8 cellular contexts compared by ENCODE assay signal in the genomic region with DNA sequence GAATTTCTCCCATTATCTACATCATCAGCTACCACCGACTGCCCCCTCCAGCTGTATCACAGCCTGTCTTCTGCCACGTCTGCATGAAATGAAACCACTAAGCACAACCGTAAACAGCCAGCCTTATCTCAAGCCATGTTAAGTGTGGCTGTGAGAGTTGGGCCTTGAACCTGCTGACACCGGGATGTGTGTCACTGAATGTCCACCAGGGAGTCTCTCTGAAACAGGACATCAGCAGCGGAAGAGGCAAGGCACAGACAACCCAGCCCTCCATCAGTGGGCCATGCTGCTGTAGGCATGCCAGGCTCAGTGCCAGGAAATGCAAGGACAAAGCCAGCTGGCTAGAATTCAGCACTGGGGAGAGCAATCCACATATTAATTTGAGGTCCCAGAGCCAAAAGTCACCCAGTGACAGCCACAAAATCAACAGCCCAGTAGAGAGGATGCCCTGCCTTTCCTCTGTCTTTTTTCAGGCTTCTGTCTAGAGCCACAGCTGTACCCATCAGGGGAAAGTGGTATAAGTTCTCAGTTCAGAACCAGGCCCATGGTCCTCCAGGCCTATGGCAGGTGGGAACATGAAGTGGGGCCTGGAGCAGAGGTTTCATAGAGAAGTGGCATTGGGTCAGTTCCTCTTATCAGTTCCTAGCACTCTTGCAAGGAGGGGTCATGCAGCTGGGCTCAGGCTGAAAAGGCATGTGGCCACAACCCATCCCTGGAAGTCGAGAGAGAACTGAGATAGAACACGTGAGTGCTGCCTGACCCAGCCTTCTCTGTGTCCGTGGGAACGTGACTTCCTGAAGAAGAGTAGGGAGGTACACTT.
DNase-seq lines count a peak whose midpoint lies in the region; ATAC-seq and TF ChIP-seq lines count a peak whose summit lies in the region.

No MANE protein-coding gene starts in this region.

- intact Hi-C loops in body of pancreas (cut with DNase I) (no loop called here), esophagus muscularis mucosa (cut with DNase I) (no loop called here)

- H3K9me3 Mint-ChIP-seq in activated T-helper 17 cell treated with anti-CD3 and anti-CD28 coated beads, Interleukin-2, amount 50 U/mL, for 72 hours: no peaks in the 10 kb centered on the region

- no peaks in the 10 kb centered on the region for H3K79me1 ChIP-seq in mesendoderm (ENCODE audit: low read length)

- H3K36me3 ChIP-seq in body of pancreas (replicated peaks in 1 of 2; ENCODE audit: insufficient read depth in 1 of 2, low read depth in 2 of 2) (no peaks in the 10 kb centered on the region), mesendoderm (ENCODE audit: control insufficient read depth, insufficient read depth, low read length) (no peaks in the 10 kb centered on the region), esophagus muscularis mucosa (no peaks in the 10 kb centered on the region)

- H3K4me3 ChIP-seq in body of pancreas: no peak overlapping the region
- H3K4me3 ChIP-seq in mesendoderm (ENCODE audit: low read length): no peak overlapping the region
- H3K4me3 ChIP-seq in esophagus muscularis mucosa: no peak overlapping the region

- no peaks in the 10 kb centered on the region for H3K27me3 ChIP-seq in body of pancreas
- H3K27me3 ChIP-seq in mesendoderm (ENCODE audit: insufficient read depth, low read length, poor library complexity): no peaks in the 10 kb centered on the region
- H3K27me3 ChIP-seq in esophagus muscularis mucosa: no peaks in the 10 kb centered on the region

- TF ChIP-seq CTCF in body of pancreas (IDR thresholded peaks at IDR 0.05): no peak
- no peak for TF ChIP-seq CTCF in esophagus muscularis mucosa (IDR thresholded peaks at IDR 0.05)

- H3K9me3 ChIP-seq in body of pancreas (no peaks in the 10 kb centered on the region), esophagus muscularis mucosa (no peaks in the 10 kb centered on the region)

- no peak overlapping the region for H3K4me2 ChIP-seq in mesendoderm (ENCODE audit: low read length)

- no peak overlapping the region for H3K27ac Mint-ChIP-seq in activated T-helper 17 cell treated with anti-CD3 and anti-CD28 coated beads, Interleukin-2, amount 50 U/mL, for 72 hours

- H2BK15ac ChIP-seq in mesendoderm (replicated peaks; ENCODE audit: low read depth): no peak overlapping the region

- H3K79me2 ChIP-seq in mesendoderm (ENCODE audit: control insufficient read depth, insufficient read depth, low read length): no peaks in the 10 kb centered on the region

- no peak for TF ChIP-seq EP300 in esophagus muscularis mucosa (IDR thresholded peaks at IDR 0.05)

- H3K36me3 Mint-ChIP-seq in activated T-helper 17 cell treated with anti-CD3 and anti-CD28 coated beads, Interleukin-2, amount 50 U/mL, for 72 hours (ENCODE audit: low read depth): no peaks in the 10 kb centered on the region

- H3K27ac ChIP-seq in body of pancreas (peak overlapping the region in 3 of 4 donors; percentile 41 to 49 (median 45)), mesendoderm (ENCODE audit: low read depth, low read length) (no peak overlapping the region), esophagus muscularis mucosa (replicated peaks in 1 of 4) (no peak overlapping the region)

- DNase-seq in body of pancreas: peak in 3 of 4 donors; percentile 51 to 70 (median 70)
- peak; percentile 45 for DNase-seq in mesendoderm
- no peak for DNase-seq in H4 (ENCODE audit: low spot score)
- DNase-seq in esophagus muscularis mucosa (ENCODE audit: extremely low spot score): no peak

- H3K27me3 Mint-ChIP-seq in activated T-helper 17 cell treated with anti-CD3 and anti-CD28 coated beads, Interleukin-2, amount 50 U/mL, for 72 hours: no peaks in the 10 kb centered on the region

- no peak overlapping the region for H3K23ac ChIP-seq in mesendoderm (ENCODE audit: low read length)

- no peak overlapping the region for H2BK120ac ChIP-seq in mesendoderm (ENCODE audit: low read depth, low read length)

- H3K4me1 ChIP-seq in body of pancreas (no peaks in the 10 kb centered on the region), mesendoderm (ENCODE audit: control insufficient read depth, low read depth, low read length) (no peaks in the 10 kb centered on the region), esophagus muscularis mucosa (peaks cover 0 to 15% (median 9%) of the 10 kb centered on the region in 4 donors)

- 34 to 49% methylated on average over 7 to 9 of the region's 9 CpGs for WGBS in body of pancreas, 2 donors
- WGBS in mesendoderm (ENCODE audit: extremely low coverage, insufficient coverage, low lambda C conversion rate): no CpG with 5 or more reads among the region's 9 CpGs
- 73% methylated on average over 5 of the region's 9 CpGs for WGBS in esophagus muscularis mucosa

- H3K4me1 Mint-ChIP-seq in activated T-helper 17 cell treated with anti-CD3 and anti-CD28 coated beads, Interleukin-2, amount 50 U/mL, for 72 hours: no peaks in the 10 kb centered on the region

- H2BK5ac ChIP-seq in mesendoderm (ENCODE audit: low read length): no peak overlapping the region

- TF ChIP-seq POLR2A in body of pancreas (IDR thresholded peaks at IDR 0.05): no peak
- no peak for TF ChIP-seq POLR2A in esophagus muscularis mucosa (IDR thresholded peaks at IDR 0.05; ENCODE audit: low read depth)

- no peak overlapping the region for H3K4ac ChIP-seq in mesendoderm (ENCODE audit: low read depth, low read length)

- H3K56ac ChIP-seq in mesendoderm (ENCODE audit: low read length): no peak overlapping the region

- no peak overlapping the region for H4K8ac ChIP-seq in mesendoderm (ENCODE audit: low read depth, low read length)

- no peak overlapping the region for H3K18ac ChIP-seq in mesendoderm (ENCODE audit: low read length)

- H2AK5ac ChIP-seq in mesendoderm (ENCODE audit: low read length): no peak overlapping the region

- no peak overlapping the region for H3K4me3 Mint-ChIP-seq in activated T-helper 17 cell treated with anti-CD3 and anti-CD28 coated beads, Interleukin-2, amount 50 U/mL, for 72 hours

- peak; percentile 87 for ATAC-seq in GM19023 (IDR thresholded peaks at IDR 0.05; ENCODE audit: unreplicated experiment)
- ATAC-seq in HG03378 (IDR thresholded peaks at IDR 0.05; ENCODE audit: unreplicated experiment): peak; percentile 44
- ATAC-seq in body of pancreas: peak; percentile 77
- ATAC-seq in GM18861 (IDR thresholded peaks at IDR 0.05; ENCODE audit: unreplicated experiment): no peak
- no peak for ATAC-seq in activated T-helper 17 cell treated with anti-CD3 and anti-CD28 coated beads, Interleukin-2, amount 50 U/mL, for 72 hours (replicated peaks)

- H4K5ac ChIP-seq in mesendoderm (ENCODE audit: low read length): no peak overlapping the region

- no peak overlapping the region for H3K9ac ChIP-seq in mesendoderm (ENCODE audit: low read length)

Comparison
In these comparisons a context has a peak if more than half of its experiments do, and no peak if none do; other contexts are left out.
1. ATAC-seq: peak in GM19023 (single experiment), HG03378 (single experiment) and body of pancreas (single experiment); none in GM18861 (single experiment) and activated T-helper 17 cell treated with anti-CD3 and anti-CD28 coated beads, Interleukin-2, amount 50 U/mL, for 72 hours (single experiment).
2. DNase-seq: peak in body of pancreas (3 of 4) and mesendoderm (single experiment); none in H4 (single experiment) and esophagus muscularis mucosa (single experiment).
3. H3K27ac ChIP-seq: peak in body of pancreas (3 of 4); none in mesendoderm (single experiment) and esophagus muscularis mucosa (0 of 4).